Comparison of ENCODE assay signal across 9 cellular contexts in the genomic region with DNA sequence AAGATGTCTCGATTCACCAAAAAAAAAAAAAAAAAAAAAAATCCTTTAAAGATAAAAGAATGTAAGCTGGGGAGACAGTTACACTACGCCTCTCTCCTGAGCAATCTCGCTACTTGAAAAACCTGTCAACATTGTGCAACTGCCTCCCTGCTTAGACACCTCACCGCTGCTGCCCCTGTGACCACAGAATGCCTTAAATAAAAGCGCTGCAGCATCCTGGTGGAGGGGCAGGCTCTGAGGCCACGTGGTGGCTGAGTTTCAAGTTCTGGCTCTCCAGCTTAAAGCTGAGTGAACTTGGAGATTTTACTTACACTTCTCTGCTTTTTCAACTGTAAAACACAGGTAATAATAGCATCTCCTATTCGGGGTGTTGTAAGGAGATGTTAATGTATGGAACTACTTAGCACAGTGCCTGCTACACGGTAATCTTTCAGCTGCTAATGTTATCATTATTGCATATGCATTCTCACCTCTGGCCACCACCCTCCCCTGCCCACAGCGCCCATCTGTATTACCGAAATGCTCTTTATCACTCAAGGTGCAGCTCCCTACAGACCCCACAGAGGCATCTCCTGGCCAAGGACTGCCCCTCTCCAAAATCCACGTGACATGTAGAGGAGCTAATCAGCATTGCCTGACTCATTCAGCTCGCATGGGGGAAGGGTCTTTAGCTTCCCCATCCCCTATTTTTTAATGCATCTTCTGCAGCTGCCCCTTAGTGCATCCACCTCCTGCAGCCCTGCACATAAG. TPM values are rescaled to one million over a fixed set of nuclear protein-coding genes. Genes with fewer than 3 reads are reported as not detected.
A peak's percentile ranks its signal among the peaks of the same experiment; 100 is the strongest.
DNase-seq lines count a peak whose midpoint lies in the region; ATAC-seq and TF ChIP-seq lines count a peak whose summit lies in the region.
"Had no signal": no experiment of that assay in that cellular context is flagged by ENCODE, and none has a peak within 500 bp of the region (broad histone marks: within the 10 kb centered on the region; RNA-seq: fewer than 3 reads in every experiment).

No MANE protein-coding gene starts in this region.

- H3K27me3 ChIP-seq in Loucy (ENCODE audit: insufficient read depth, low read length, poor library complexity, severe bottlenecking) (no peaks in the 10 kb centered on the region), lung (ENCODE audit: control insufficient read depth, insufficient read depth) (no peaks in the 10 kb centered on the region), vagina (no peaks in the 10 kb centered on the region)

- WGBS in lung, 2 donors = 48 to 53% methylated on average over 12 of the region's 12 CpGs

- H3K4me1 ChIP-seq in Loucy (ENCODE audit: insufficient read depth, low read length, poor library complexity, severe bottlenecking) (peaks cover 18% of the 10 kb centered on the region), lung (ENCODE audit: control insufficient read depth in 2 of 2, insufficient read depth in 2 of 2, low read length in 2 of 2) (peaks cover 0 to 13% of the 10 kb centered on the region in 2 donors), vagina (peaks cover 11% of the 10 kb centered on the region)

- no peak for TF ChIP-seq CTCF in GM12865 (IDR thresholded peaks at IDR 0.05; ENCODE audit: insufficient read depth, low read depth, low read length, missing control alignments)
- TF ChIP-seq CTCF in Loucy (conservative IDR thresholded peaks at IDR 0.05; ENCODE audit: low read length) = no peak
- no peak for TF ChIP-seq CTCF in lung (IDR thresholded peaks at IDR 0.05; ENCODE audit: control extremely low read depth, extremely low read depth)
- TF ChIP-seq CTCF in vagina (IDR thresholded peaks at IDR 0.05) = no peak

- intact Hi-C loops in vagina (cut with DNase I) = loop anchor here (5.0 kb wide), 1 partner anchor 317 kb away; no protein-coding TSS in a partner anchor

- H3K4me3 ChIP-seq in GM12865 (ENCODE audit: low read depth, low read length) = no peak overlapping the region
- H3K4me3 ChIP-seq in Loucy (ENCODE audit: low read length, poor library complexity, severe bottlenecking) = peak overlapping the region; percentile 8
- no peak overlapping the region for H3K4me3 ChIP-seq in lung
- H3K4me3 ChIP-seq in vagina = no peak overlapping the region

- no peaks in the 10 kb centered on the region for H3F3A ChIP-seq in Loucy (ENCODE audit: low read depth)

- H3K36me3 ChIP-seq in Loucy (ENCODE audit: insufficient read depth, low read length) = no peaks in the 10 kb centered on the region
- H3K36me3 ChIP-seq in lung (ENCODE audit: control insufficient read depth in 2 of 2, insufficient read depth in 2 of 2, low read length in 2 of 2) = no peaks in the 10 kb centered on the region
- H3K36me3 ChIP-seq in vagina = no peaks in the 10 kb centered on the region

- peak; percentile 52 for DNase-seq in GM12865 (ENCODE audit: low read depth)
- peak; percentile 18 for DNase-seq in activated naive CD4-positive, alpha-beta T cell treated with anti-CD3 and anti-CD28 coated beads, Interleukin-2, amount 50 U/mL, for 16 hours
- DNase-seq in lung (ENCODE audit: low spot score) = peak; percentile 59
- DNase-seq in vagina (ENCODE audit: extremely low spot score in 2 of 2) = no peak
- no peak for DNase-seq in DMS114 treated with DMSO at 0.1 percent for 48 hours (lab: John Stamatoyannopoulos, UW; ENCODE audit: unreplicated experiment)
- no peak for DNase-seq in DMS153 (lab: John Stamatoyannopoulos, UW)
- DNase-seq in AG08395 (ENCODE audit: low spot score) = no peak
- DNase-seq: activated CD8-positive, alpha-beta memory T cell treated with anti-CD3 and anti-CD28 coated beads for 24 hours had no signal

- H3K4me2 ChIP-seq in Loucy (ENCODE audit: low read depth, low read length, poor library complexity, severe bottlenecking) = peak overlapping the region; percentile 39

- no peaks in the 10 kb centered on the region for H4K20me1 ChIP-seq in Loucy (ENCODE audit: insufficient read depth, low read length, poor library complexity, severe bottlenecking)

- no peaks in the 10 kb centered on the region for H3K9me3 ChIP-seq in Loucy (ENCODE audit: insufficient read depth, low read depth, low read length)
- H3K9me3 ChIP-seq in lung (ENCODE audit: control insufficient read depth in 2 of 2, insufficient read depth in 1 of 2, low read length in 1 of 2) = no peaks in the 10 kb centered on the region
- no peaks in the 10 kb centered on the region for H3K9me3 ChIP-seq in vagina

- H3K79me2 ChIP-seq in Loucy (ENCODE audit: insufficient read depth, low read length) = no peaks in the 10 kb centered on the region

- TF ChIP-seq POLR2A in vagina (IDR thresholded peaks at IDR 0.05) = no peak

- peak; percentile 20 for ATAC-seq in lung (ENCODE audit: insufficient read depth, low FRiP score)

- H3K9me2 ChIP-seq in Loucy (replicated peaks; ENCODE audit: low read depth, low read length) = no peaks in the 10 kb centered on the region

- H3K27ac ChIP-seq in lung (ENCODE audit: low read depth in 1 of 2, low read length in 1 of 2) = no peak overlapping the region
- no peak overlapping the region for H3K27ac ChIP-seq in vagina

- no peak overlapping the region for H2AFZ ChIP-seq in Loucy (ENCODE audit: low read length)

- H3K9ac ChIP-seq in Loucy (ENCODE audit: low read depth, low read length, poor library complexity, severe bottlenecking) = no peak overlapping the region

RNA-seq across cellular contexts. Expression of a gene that starts 42.0 kb away (rescaled TPM):
- total RNA-seq in lung = 10 to 100 TPM; 33.6 to 45.6 TPM
- 10 to 100 TPM in 1 of 2 donors, 1 to 10 TPM in 1; 6.6 to 14.5 TPM for polyA plus RNA-seq in lung
- 40.5 TPM for total RNA-seq in vagina

Comparison
In these comparisons a context has a peak if more than half of its experiments do, and no peak if none do; other contexts are left out.
1. DNase-seq: peak in GM12865 (single experiment), activated naive CD4-positive, alpha-beta T cell treated with anti-CD3 and anti-CD28 coated beads, Interleukin-2, amount 50 U/mL, for 16 hours (single experiment) and lung (single experiment); none in vagina (0 of 2), DMS114 treated with DMSO at 0.1 percent for 48 hours (single experiment), DMS153 (single experiment) and AG08395 (single experiment).